30 cellular contexts compared by ENCODE assay signal in the genomic region with DNA sequence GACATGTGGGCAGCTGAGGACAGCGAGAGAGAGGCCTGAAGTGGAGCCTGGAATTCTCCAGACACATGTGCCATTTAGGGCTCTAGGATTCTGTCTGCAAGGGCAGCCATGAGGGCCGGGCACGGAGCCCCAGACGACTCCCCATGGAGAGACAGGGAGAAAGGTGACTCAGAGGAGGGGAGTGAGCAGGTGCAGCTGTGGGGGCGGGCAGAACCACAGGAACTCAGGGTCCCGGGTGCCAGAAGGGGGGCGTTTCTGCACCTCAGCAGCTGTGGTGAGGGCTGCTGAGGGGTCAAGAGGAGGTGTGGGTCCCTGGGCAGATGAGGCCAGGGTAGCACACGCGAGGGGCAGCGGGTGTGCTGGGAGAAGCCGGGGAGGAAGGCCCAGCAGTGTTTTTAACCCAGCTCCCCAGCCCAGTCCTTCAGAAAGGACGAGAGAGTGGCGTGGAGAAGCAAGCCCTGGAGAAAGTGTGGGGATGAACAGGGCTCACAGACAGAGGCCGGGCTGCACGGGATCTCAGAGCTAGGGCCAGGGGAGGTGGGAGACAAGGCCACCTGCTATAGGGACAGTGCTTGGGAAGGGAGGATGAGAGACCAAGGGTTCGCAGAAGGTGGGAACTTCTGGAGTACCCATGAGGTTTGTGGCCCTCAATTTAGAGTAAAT. TPM values are rescaled to one million over a fixed set of nuclear protein-coding genes. Genes with fewer than 3 reads are reported as not detected.
DNase-seq lines count a peak whose midpoint lies in the region; TF ChIP-seq lines count a peak whose summit lies in the region.
"Had no signal": no experiment of that assay in that cellular context is flagged by ENCODE, and none has a peak within 500 bp of the region (broad histone marks: within the 10 kb centered on the region; RNA-seq: fewer than 3 reads in every experiment).

No MANE protein-coding gene starts in this region.

- H3K36me3 Mint-ChIP-seq in chondrocyte (ENCODE audit: low read depth) = peaks cover 15% of the 10 kb centered on the region
- H3K36me3 Mint-ChIP-seq in activated CD4-positive, alpha-beta T cell treated with anti-CD3 and anti-CD28 coated beads, Interleukin-2, amount 10 ng/mL, durations not matched to agents 7 days and 5 days (ENCODE audit: low read depth) = no peaks in the 10 kb centered on the region
- H3K36me3 Mint-ChIP-seq: CD14-positive monocyte, IgD-negative memory B cell had no signal

- H4K20me1 ChIP-seq in Karpas-422 (ENCODE audit: insufficient read depth, low read depth, low read length) = no peaks in the 10 kb centered on the region

- no peak overlapping the region for H3K4me3 ChIP-seq in right atrium auricular region
- no peak overlapping the region for H3K4me3 ChIP-seq in rectal smooth muscle tissue (ENCODE audit: low read length)
- H3K4me3 ChIP-seq in Karpas-422 (ENCODE audit: low read length) = no peak overlapping the region
- H3K4me3 ChIP-seq: adrenal gland, SJSA1, spleen, suprapubic skin had no signal

- H3K9me3 ChIP-seq in right atrium auricular region (no peaks in the 10 kb centered on the region), Karpas-422 (ENCODE audit: low read length) (no peaks in the 10 kb centered on the region)
- H3K9me3 ChIP-seq: adrenal gland, SJSA1, spleen, suprapubic skin had no signal

- no peak overlapping the region for H3K4me2 ChIP-seq in Karpas-422 (ENCODE audit: low read depth, low read length, poor library complexity, severe bottlenecking)

- no peak overlapping the region for H3K9ac ChIP-seq in rectal smooth muscle tissue (ENCODE audit: low read length)
- no peak overlapping the region for H3K9ac ChIP-seq in Karpas-422 (ENCODE audit: low read length)

- TF ChIP-seq CTCF in chondrocyte (IDR thresholded peaks at IDR 0.05) (no peak), right atrium auricular region (IDR thresholded peaks at IDR 0.05) (no peak)

- CTCF ChIA-PET in activated CD4-positive, alpha-beta T cell treated with anti-CD3 and anti-CD28 coated beads, Interleukin-2, amount 10 ng/mL, durations not matched to agents 7 days and 5 days (lab: Charles Lee) = interaction anchor here (0.8 to 6.6 kb wide), 4 partner anchors 12 to 62 kb away, joined by 3 to 50 read pairs (median 4); no protein-coding TSS in a partner anchor

- H3K4me1 ChIP-seq in right atrium auricular region (peaks cover 0 to 97% of the 10 kb centered on the region in 2 donors), rectal smooth muscle tissue (ENCODE audit: control insufficient read depth, insufficient read depth, low read length) (peaks cover 90% of the 10 kb centered on the region), Karpas-422 (ENCODE audit: low read length) (0 out of 2 replicates have a peak, but pooled peaks cover 2% of the 10 kb centered on the region)
- H3K4me1 ChIP-seq: foreskin keratinocyte had no signal

- H3K27ac ChIP-seq in right atrium auricular region = peak overlapping the region; percentile 82 to 88
- peak overlapping the region; percentile 99 for H3K27ac ChIP-seq in rectal smooth muscle tissue (ENCODE audit: low read depth, low read length)
- no peak overlapping the region for H3K27ac ChIP-seq in Karpas-422 (ENCODE audit: low read length)
- H3K27ac ChIP-seq: adrenal gland, foreskin keratinocyte, HL-60, SJSA1, suprapubic skin had no signal

- H3K9me2 ChIP-seq in Karpas-422 (replicated peaks; ENCODE audit: insufficient read depth, low read length) = no peaks in the 10 kb centered on the region

- H3K27me3 ChIP-seq in right atrium auricular region (no peaks in the 10 kb centered on the region), rectal smooth muscle tissue (ENCODE audit: control insufficient read depth, insufficient read depth, low read length) (no peaks in the 10 kb centered on the region), Karpas-422 (ENCODE audit: low read length) (no peaks in the 10 kb centered on the region)
- H3K27me3 ChIP-seq: adrenal gland, foreskin keratinocyte, SJSA1, spleen, suprapubic skin had no signal

- POLR2A ChIA-PET in activated CD4-positive, alpha-beta T cell treated with anti-CD3 and anti-CD28 coated beads, Interleukin-2, amount 10 ng/mL, durations not matched to agents 7 days and 5 days (lab: Charles Lee) = no interaction called here

- peak overlapping the region; percentile 75 for H3K27ac Mint-ChIP-seq in chondrocyte (ENCODE audit: unreplicated experiment)
- H3K27ac Mint-ChIP-seq in activated CD4-positive, alpha-beta T cell treated with anti-CD3 and anti-CD28 coated beads, Interleukin-2, amount 10 ng/mL, durations not matched to agents 7 days and 5 days = no peak overlapping the region
- H3K27ac Mint-ChIP-seq: activated CD4-positive, alpha-beta T cell treated with anti-CD3 and anti-CD28 coated beads, Interleukin-2, amount 10 ng/mL, durations not matched to agents 24 days and 14 days; progenitor cell of endocrine pancreas; T-helper 1 cell treated with Interleukin-12 subunit alpha and Interleukin-12 subunit beta and Interleukin-4 antibody, amounts not matched to agents 30 μg/mL and 1 μg/mL, for 36 hours had no signal

- no peaks in the 10 kb centered on the region for H3K27me3 Mint-ChIP-seq in chondrocyte (ENCODE audit: low read depth)
- H3K27me3 Mint-ChIP-seq in activated CD4-positive, alpha-beta T cell treated with anti-CD3 and anti-CD28 coated beads, Interleukin-2, amount 10 ng/mL, durations not matched to agents 7 days and 5 days = no peaks in the 10 kb centered on the region
- H3K27me3 Mint-ChIP-seq: activated CD4-positive, alpha-beta T cell treated with anti-CD3 and anti-CD28 coated beads, Interleukin-2, amount 10 ng/mL, durations not matched to agents 24 days and 14 days had no signal

- no peaks in the 10 kb centered on the region for H3K79me2 ChIP-seq in Karpas-422 (ENCODE audit: low read length)

- DNase-seq in COLO668 (lab: John Stamatoyannopoulos, UW; ENCODE audit: unreplicated experiment) (peak; percentile 14), chondrocyte (ENCODE audit: low spot score) (no peak), right atrium auricular region (ENCODE audit: low spot score) (no peak), Karpas-422 (no peak), CD1c-positive myeloid dendritic cell (ENCODE audit: extremely low spot score) (no peak), SIG-M5 (lab: John Stamatoyannopoulos, UW) (no peak)
- no peak for DNase-seq in activated CD4-positive, alpha-beta T cell treated with anti-CD3 and anti-CD28 coated beads, Interleukin-2, amount 10 ng/mL, durations not matched to agents 7 days and 5 days
- DNase-seq: ACHN; activated CD4-positive, alpha-beta T cell treated with anti-CD3 and anti-CD28 coated beads, Interleukin-2, amount 10 ng/mL, durations not matched to agents 24 days and 14 days; activated CD8-positive, alpha-beta memory T cell treated with anti-CD3 and anti-CD28 coated beads, Interleukin-2, amount 50 U/mL, for 48 hours; adrenal gland; foreskin keratinocyte; mesendoderm; MM.1S; NCI-H146; NCI-H774; PC-3 had no signal

- peaks cover 25% of the 10 kb centered on the region for H3K4me1 Mint-ChIP-seq in chondrocyte (ENCODE audit: low read depth)
- peaks cover 12% of the 10 kb centered on the region for H3K4me1 Mint-ChIP-seq in activated CD4-positive, alpha-beta T cell treated with anti-CD3 and anti-CD28 coated beads, Interleukin-2, amount 10 ng/mL, durations not matched to agents 7 days and 5 days

- H3K4me3 Mint-ChIP-seq in chondrocyte (ENCODE audit: unreplicated experiment) = no peak overlapping the region
- no peak overlapping the region for H3K4me3 Mint-ChIP-seq in activated CD4-positive, alpha-beta T cell treated with anti-CD3 and anti-CD28 coated beads, Interleukin-2, amount 10 ng/mL, durations not matched to agents 7 days and 5 days
- H3K4me3 Mint-ChIP-seq: activated CD4-positive, alpha-beta T cell treated with anti-CD3 and anti-CD28 coated beads, Interleukin-2, amount 10 ng/mL, durations not matched to agents 24 days and 14 days; CD14-positive monocyte; naive thymus-derived CD8-positive, alpha-beta T cell; T-helper 1 cell treated with Interleukin-12 subunit alpha and Interleukin-12 subunit beta and Interleukin-4 antibody, amounts not matched to agents 30 μg/mL and 1 μg/mL, for 36 hours had no signal

- no peaks in the 10 kb centered on the region for H3K9me3 Mint-ChIP-seq in chondrocyte (ENCODE audit: low read depth)
- H3K9me3 Mint-ChIP-seq in activated CD4-positive, alpha-beta T cell treated with anti-CD3 and anti-CD28 coated beads, Interleukin-2, amount 10 ng/mL, durations not matched to agents 7 days and 5 days = no peaks in the 10 kb centered on the region
- H3K9me3 Mint-ChIP-seq: activated CD4-positive, alpha-beta T cell treated with anti-CD3 and anti-CD28 coated beads, Interleukin-2, amount 10 ng/mL, durations not matched to agents 24 days and 14 days; IgD-negative memory B cell; naive thymus-derived CD8-positive, alpha-beta T cell; T-helper 1 cell treated with Interleukin-12 subunit alpha and Interleukin-12 subunit beta and Interleukin-4 antibody, amounts not matched to agents 30 μg/mL and 1 μg/mL, for 36 hours had no signal

- peaks cover 67% of the 10 kb centered on the region for H3K36me3 ChIP-seq in right atrium auricular region
- H3K36me3 ChIP-seq in rectal smooth muscle tissue (ENCODE audit: control insufficient read depth, insufficient read depth, low read length) = peaks cover 12% of the 10 kb centered on the region
- no peaks in the 10 kb centered on the region for H3K36me3 ChIP-seq in Karpas-422 (ENCODE audit: insufficient read depth, low read length)
- H3K36me3 ChIP-seq: adrenal gland had no signal

- no peak overlapping the region for H2AFZ ChIP-seq in Karpas-422 (ENCODE audit: low read length)

RNA-seq across cellular contexts. Expression of gene GPR17, which starts 7.6 kb away (rescaled TPM):
- total RNA-seq in chondrocyte = not detected in 3 replicates
- total RNA-seq in right atrium auricular region = under 1 TPM in 1 of 2 donors, not detected in 1; 0.24 TPM
- not detected for total RNA-seq in activated CD4-positive, alpha-beta T cell treated with anti-CD3 and anti-CD28 coated beads, Interleukin-2, amount 10 ng/mL, durations not matched to agents 7 days and 5 days
- not detected in 2 replicates for total RNA-seq in Karpas-422 (2014; rRNA removed; shearing (Covaris generic); ENCODE audit: low replicate concordance)
- total RNA-seq: activated CD4-positive, alpha-beta T cell treated with anti-CD3 and anti-CD28 coated beads, Interleukin-2, amount 10 ng/mL, durations not matched to agents 24 days and 14 days; dermis microvascular lymphatic vessel endothelial cell; foreskin keratinocyte; G401; kidney epithelial cell; naive thymus-derived CD8-positive, alpha-beta T cell; progenitor cell of endocrine pancreas; SJSA1 had no signal

RNA-seq across cellular contexts. Expression of gene LIMS2, which starts 21.8 kb away (rescaled TPM):
- total RNA-seq in chondrocyte = 75.3 to 173 TPM (median 171 TPM) in 3 replicates
- 10 to 100 TPM; 80.2 to 91.7 TPM for total RNA-seq in right atrium auricular region
- total RNA-seq in activated CD4-positive, alpha-beta T cell treated with anti-CD3 and anti-CD28 coated beads, Interleukin-2, amount 10 ng/mL, durations not matched to agents 7 days and 5 days = 10 to 100 TPM; 34.2 to 36.4 TPM
- total RNA-seq in Karpas-422 (2014; rRNA removed; shearing (Covaris generic); ENCODE audit: low replicate concordance) = 0.32 and 0.56 TPM in 2 replicates

RNA-seq across cellular contexts. Expression of gene SFT2D3, which starts 47.7 kb away (rescaled TPM):
- 5.1 to 7.2 TPM (median 7.1 TPM) in 3 replicates for total RNA-seq in chondrocyte
- total RNA-seq in right atrium auricular region = 1 to 10 TPM; 3.8 to 5.9 TPM
- 1 to 10 TPM; 5.0 to 5.7 TPM for total RNA-seq in activated CD4-positive, alpha-beta T cell treated with anti-CD3 and anti-CD28 coated beads, Interleukin-2, amount 10 ng/mL, durations not matched to agents 7 days and 5 days
- 3.2 and 4.0 TPM in 2 replicates for total RNA-seq in Karpas-422 (2014; rRNA removed; shearing (Covaris generic); ENCODE audit: low replicate concordance)

Comparison
In these comparisons a context has a peak if more than half of its experiments do, and no peak if none do; other contexts are left out.
1. RNA of gene LIMS2, which starts 21.8 kb away (total RNA-seq): 75.3 to 173 TPM in chondrocyte, 80.2 to 91.7 TPM in right atrium auricular region and 34.2 to 36.4 TPM in activated CD4-positive, alpha-beta T cell treated with anti-CD3 and anti-CD28 coated beads, Interleukin-2, amount 10 ng/mL, durations not matched to agents 7 days and 5 days; 0.32 to 0.56 TPM in Karpas-422; every median in the first group is over 10 times any median in the second.